Comparison of ENCODE assay signal across 1 cellular context in genomic region chr6:41504526-41505021, GRCh38.
TF ChIP-seq lines count a peak whose summit lies in the region.

No MANE protein-coding gene starts in this region.

TF ChIP-seq in GM12878, 131 proteins besides CTCF, POLR2A, EP300 and RAD21 (continued from another document):
- TF ChIP-seq ZBTB40 (IDR thresholded peaks at IDR 0.05; ENCODE audit: borderline replicate concordance) = 0 out of 2 replicates have a peak, but pooled peaks have one; percentile 20
